Comparison of ENCODE assay signal across 21 cellular contexts in the genomic region with DNA sequence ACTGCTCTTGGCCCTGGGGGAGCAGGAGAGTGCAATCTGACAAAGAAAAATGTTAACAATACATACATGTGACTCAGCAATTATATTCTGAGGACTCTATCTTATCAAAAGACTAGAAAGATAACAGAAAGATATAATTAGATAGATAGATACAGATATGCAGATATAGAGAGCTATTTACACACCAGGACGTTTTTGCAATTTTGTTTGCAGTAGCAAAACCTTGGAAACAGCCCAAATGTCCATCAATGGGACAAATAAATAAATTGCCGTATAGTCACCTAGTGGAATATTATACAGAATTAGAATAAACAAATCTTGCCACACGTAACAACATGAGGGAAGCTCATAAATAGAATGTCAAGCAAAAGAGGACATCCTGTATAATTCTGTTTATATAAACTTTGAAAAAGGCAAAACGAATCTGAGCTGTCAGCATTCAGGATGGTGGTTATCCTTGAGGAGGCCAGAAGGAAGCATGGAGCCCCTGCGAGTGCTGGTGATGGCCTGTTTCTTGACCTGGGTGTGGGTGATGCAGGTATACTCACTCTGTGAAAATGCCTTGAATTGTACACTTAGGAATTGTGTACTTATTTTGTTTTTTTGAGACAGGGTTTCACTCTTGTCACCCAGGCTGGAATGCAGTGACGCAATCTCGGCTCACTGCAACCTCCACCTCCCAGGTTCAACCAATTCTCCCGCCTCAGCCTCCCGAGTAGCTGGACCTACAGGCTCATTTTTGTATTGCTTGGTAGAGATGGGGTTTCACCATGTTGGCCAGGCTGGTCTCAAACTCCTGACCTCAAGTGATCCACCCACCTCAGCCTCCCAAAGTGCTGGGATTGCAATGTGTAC. TPM values are rescaled to one million over a fixed set of nuclear protein-coding genes. Genes with fewer than 3 reads are reported as not detected.
"Had no signal": no experiment of that assay in that cellular context is flagged by ENCODE, and none has a peak within 500 bp of the region (broad histone marks: within the 10 kb centered on the region; RNA-seq: fewer than 3 reads in every experiment).

No MANE protein-coding gene starts in this region.

- H3K9me3 Mint-ChIP-seq: activated B cell treated with CpG ODN at 0.5 μM for 24 hours; activated CD4-positive, alpha-beta T cell treated with anti-CD3 and anti-CD28 coated beads, Interleukin-2, amount 10 ng/mL, durations not matched to agents 24 days and 14 days; central memory CD8-positive, alpha-beta T cell had no signal

- H3K4me1 Mint-ChIP-seq: activated B cell treated with CpG ODN at 0.5 μM for 24 hours; central memory CD8-positive, alpha-beta T cell had no signal

- H3K9me3 ChIP-seq: adrenal gland, gastroesophageal sphincter, lower lobe of right lung, suprapubic skin had no signal

- H3K27ac Mint-ChIP-seq: activated B cell treated with CpG ODN at 0.5 μM for 24 hours; activated CD4-positive, alpha-beta T cell treated with anti-CD3 and anti-CD28 coated beads, Interleukin-2, amount 10 ng/mL, durations not matched to agents 24 days and 14 days; naive thymus-derived CD4-positive, alpha-beta T cell; T-helper 17 cell had no signal

- H3K27ac ChIP-seq: adrenal gland, epithelial cell of prostate, gastroesophageal sphincter, lower lobe of right lung, suprapubic skin had no signal

- ATAC-seq: gastroesophageal sphincter; lower lobe of right lung; naive thymus-derived CD4-positive, alpha-beta T cell; sciatic nerve; T-helper 17 cell had no signal

- H3K4me3 Mint-ChIP-seq: activated B cell treated with CpG ODN at 0.5 μM for 24 hours; activated CD4-positive, alpha-beta T cell treated with anti-CD3 and anti-CD28 coated beads, Interleukin-2, amount 10 ng/mL, durations not matched to agents 24 days and 14 days; central memory CD8-positive, alpha-beta T cell; naive thymus-derived CD4-positive, alpha-beta T cell; T-helper 17 cell had no signal

- DNase-seq: activated B cell treated with CpG ODN at 0.5 μM for 24 hours; activated CD4-positive, alpha-beta T cell treated with anti-CD3 and anti-CD28 coated beads, Interleukin-2, amount 10 ng/mL, durations not matched to agents 24 days and 14 days; activated naive CD4-positive, alpha-beta T cell treated with anti-CD3 and anti-CD28 coated beads, Interleukin-2, amount 50 U/mL, for 16 hours; activated T-cell treated with anti-CD3 and anti-CD28 coated beads for 4 hours; effector memory CD4-positive, alpha-beta T cell; hypothalamus; kidney glomerular epithelial cell; lower lobe of right lung; naive thymus-derived CD4-positive, alpha-beta T cell; stimulated activated CD4-positive, alpha-beta T cell treated with anti-CD3 and anti-CD28 coated beads, Interleukin-12 subunit alpha, Interleukin-12 subunit beta, amount 100 ng/mL, for 4 hours; stimulated activated CD4-positive, alpha-beta T cell treated with anti-CD3 and anti-CD28 coated beads, Interleukin-2, amount 100 ng/mL, for 48 hours; stimulated activated naive CD4-positive, alpha-beta T cell treated with Interleukin-2 at 50 U/mL for 16 hours; T-helper 17 cell had no signal

- H3K4me1 ChIP-seq: adrenal gland, gastroesophageal sphincter, lower lobe of right lung, suprapubic skin had no signal

- H3K4me3 ChIP-seq: adrenal gland, gastroesophageal sphincter, lower lobe of right lung, suprapubic skin had no signal

- H3K36me3 ChIP-seq: adrenal gland, gastroesophageal sphincter, lower lobe of right lung, suprapubic skin had no signal

RNA-seq across cellular contexts. Expression of gene TRIM63, which starts 12.8 kb away (rescaled TPM):
- total RNA-seq: activated B cell treated with CpG ODN at 0.5 μM for 24 hours; activated CD4-positive, alpha-beta T cell treated with anti-CD3 and anti-CD28 coated beads, Interleukin-2, amount 10 ng/mL, durations not matched to agents 24 days and 14 days; activated CD8-positive, alpha-beta memory T cell treated with anti-CD3 and anti-CD28 coated beads for 36 hours; naive thymus-derived CD4-positive, alpha-beta T cell; T-helper 17 cell had no signal
- polyA plus RNA-seq: naive thymus-derived CD4-positive, alpha-beta T cell had no signal

RNA-seq across cellular contexts. Expression of gene SLC30A2, which starts 34.3 kb away (rescaled TPM):
- total RNA-seq: activated B cell treated with CpG ODN at 0.5 μM for 24 hours; activated CD4-positive, alpha-beta T cell treated with anti-CD3 and anti-CD28 coated beads, Interleukin-2, amount 10 ng/mL, durations not matched to agents 24 days and 14 days; activated CD8-positive, alpha-beta memory T cell treated with anti-CD3 and anti-CD28 coated beads for 36 hours; gastroesophageal sphincter; lower lobe of right lung; naive thymus-derived CD4-positive, alpha-beta T cell; posterior vena cava; sciatic nerve; T-helper 17 cell had no signal
- polyA plus RNA-seq: naive thymus-derived CD4-positive, alpha-beta T cell had no signal

RNA-seq across cellular contexts. Expression of gene EXTL1, which starts 58.6 kb away (rescaled TPM):
- total RNA-seq: activated B cell treated with CpG ODN at 0.5 μM for 24 hours; activated CD4-positive, alpha-beta T cell treated with anti-CD3 and anti-CD28 coated beads, Interleukin-2, amount 10 ng/mL, durations not matched to agents 24 days and 14 days; activated CD8-positive, alpha-beta memory T cell treated with anti-CD3 and anti-CD28 coated beads for 36 hours; T-helper 17 cell had no signal
- polyA plus RNA-seq: naive thymus-derived CD4-positive, alpha-beta T cell had no signal
